ENCODE assay signal across 14 cellular contexts in genomic region chr7:118245267-118246040, GRCh38. TPM values are rescaled to one million over a fixed set of nuclear protein-coding genes. Genes with fewer than 3 reads are reported as not detected.
A peak's percentile ranks its signal among the peaks of the same experiment; 100 is the strongest.
DNase-seq lines count a peak whose midpoint lies in the region; ATAC-seq and TF ChIP-seq lines count a peak whose summit lies in the region.
"Had no signal": no experiment of that assay in that cellular context is flagged by ENCODE, and none has a peak within 500 bp of the region (broad histone marks: within the 10 kb centered on the region; RNA-seq: fewer than 3 reads in every experiment).

No MANE protein-coding gene starts in this region.

- peak; percentile 37 for ATAC-seq in activated CD8-positive, alpha-beta T cell treated with anti-CD3 and anti-CD28 coated beads for 36 hours
- no peak for ATAC-seq in activated CD8-positive, alpha-beta T cell treated with anti-CD3 and anti-CD28 coated beads, Interleukin-2, amount 10 ng/mL, durations not matched to agents 7 days and 5 days
- ATAC-seq in HG02840 (IDR thresholded peaks at IDR 0.05; ENCODE audit: low FRiP score, unreplicated experiment): peak; percentile 74
- ATAC-seq: A549 had no signal

- H3K4me1 Mint-ChIP-seq in activated CD8-positive, alpha-beta T cell treated with anti-CD3 and anti-CD28 coated beads for 36 hours (ENCODE audit: low read depth): no peaks in the 10 kb centered on the region
- H3K4me1 Mint-ChIP-seq in activated CD8-positive, alpha-beta T cell treated with anti-CD3 and anti-CD28 coated beads, Interleukin-2, amount 10 ng/mL, durations not matched to agents 7 days and 5 days (ENCODE audit: low read depth): no peaks in the 10 kb centered on the region

- intact Hi-C loops in activated CD8-positive, alpha-beta T cell treated with anti-CD3 and anti-CD28 coated beads for 36 hours (cut with micrococcal nuclease): no loop called here

- CTCF ChIA-PET in activated CD8-positive, alpha-beta T cell treated with anti-CD3 and anti-CD28 coated beads for 36 hours (lab: Charles Lee): no interaction called here
- CTCF ChIA-PET in activated CD8-positive, alpha-beta T cell treated with anti-CD3 and anti-CD28 coated beads, Interleukin-2, amount 10 ng/mL, durations not matched to agents 7 days and 5 days (lab: Charles Lee): no interaction called here

- H3K4me3 Mint-ChIP-seq in activated CD8-positive, alpha-beta T cell treated with anti-CD3 and anti-CD28 coated beads for 36 hours: no peak overlapping the region
- H3K4me3 Mint-ChIP-seq in activated CD8-positive, alpha-beta T cell treated with anti-CD3 and anti-CD28 coated beads, Interleukin-2, amount 10 ng/mL, durations not matched to agents 7 days and 5 days: no peak overlapping the region

- DNase-seq in activated CD8-positive, alpha-beta T cell treated with anti-CD3 and anti-CD28 coated beads for 36 hours: no peak
- no peak for DNase-seq in activated CD8-positive, alpha-beta T cell treated with anti-CD3 and anti-CD28 coated beads, Interleukin-2, amount 10 ng/mL, durations not matched to agents 7 days and 5 days
- peak; percentile 2 for DNase-seq in LHCN-M2 (ENCODE audit: low read depth)
- DNase-seq in smooth muscle cell of the brain vasculature (ENCODE audit: low read depth, low spot score): peak; percentile 24
- no peak for DNase-seq in NCI-H2029 treated with DMSO at 0.1 percent for 48 hours (lab: John Stamatoyannopoulos, UW)
- no peak for DNase-seq in NCI-H82 treated with DMSO at 0.1 percent for 48 hours (lab: John Stamatoyannopoulos, UW; ENCODE audit: unreplicated experiment)
- DNase-seq in GM10266 (ENCODE audit: extremely low spot score): no peak
- DNase-seq: activated CD4-positive, alpha-beta T cell treated with anti-CD3 and anti-CD28 coated beads for 4 hours; H7; MM.1S; uterus had no signal

- H3K9me3 Mint-ChIP-seq in activated CD8-positive, alpha-beta T cell treated with anti-CD3 and anti-CD28 coated beads for 36 hours: no peaks in the 10 kb centered on the region
- H3K9me3 Mint-ChIP-seq in activated CD8-positive, alpha-beta T cell treated with anti-CD3 and anti-CD28 coated beads, Interleukin-2, amount 10 ng/mL, durations not matched to agents 7 days and 5 days (ENCODE audit: insufficient read depth): no peaks in the 10 kb centered on the region

- H3K27me3 Mint-ChIP-seq in activated CD8-positive, alpha-beta T cell treated with anti-CD3 and anti-CD28 coated beads for 36 hours: no peaks in the 10 kb centered on the region
- H3K27me3 Mint-ChIP-seq in activated CD8-positive, alpha-beta T cell treated with anti-CD3 and anti-CD28 coated beads, Interleukin-2, amount 10 ng/mL, durations not matched to agents 7 days and 5 days (ENCODE audit: low read depth): peaks cover 6% of the 10 kb centered on the region

- H3K27ac Mint-ChIP-seq in activated CD8-positive, alpha-beta T cell treated with anti-CD3 and anti-CD28 coated beads for 36 hours: no peak overlapping the region
- no peak overlapping the region for H3K27ac Mint-ChIP-seq in activated CD8-positive, alpha-beta T cell treated with anti-CD3 and anti-CD28 coated beads, Interleukin-2, amount 10 ng/mL, durations not matched to agents 7 days and 5 days

- POLR2A ChIA-PET in activated CD8-positive, alpha-beta T cell treated with anti-CD3 and anti-CD28 coated beads for 36 hours (lab: Charles Lee): no interaction called here
- POLR2A ChIA-PET in activated CD8-positive, alpha-beta T cell treated with anti-CD3 and anti-CD28 coated beads, Interleukin-2, amount 10 ng/mL, durations not matched to agents 7 days and 5 days (lab: Charles Lee): no interaction called here

- TF ChIP-seq CTCF in activated CD8-positive, alpha-beta T cell treated with anti-CD3 and anti-CD28 coated beads for 36 hours (IDR thresholded peaks at IDR 0.05): no peak
- TF ChIP-seq CTCF in GM10266 (IDR thresholded peaks at IDR 0.05; ENCODE audit: control insufficient read depth, insufficient read depth, low read depth, missing control alignments): no peak

- no peaks in the 10 kb centered on the region for H3K36me3 Mint-ChIP-seq in activated CD8-positive, alpha-beta T cell treated with anti-CD3 and anti-CD28 coated beads for 36 hours (ENCODE audit: low read depth)
- no peaks in the 10 kb centered on the region for H3K36me3 Mint-ChIP-seq in activated CD8-positive, alpha-beta T cell treated with anti-CD3 and anti-CD28 coated beads, Interleukin-2, amount 10 ng/mL, durations not matched to agents 7 days and 5 days (ENCODE audit: low read depth)

RNA-seq across cellular contexts. Expression of gene ANKRD7, which starts 20.9 kb away (rescaled TPM):
- total RNA-seq in activated CD8-positive, alpha-beta T cell treated with anti-CD3 and anti-CD28 coated beads for 36 hours: 1 to 10 TPM; 1.2 to 1.4 TPM
- total RNA-seq in activated CD8-positive, alpha-beta T cell treated with anti-CD3 and anti-CD28 coated beads, Interleukin-2, amount 10 ng/mL, durations not matched to agents 7 days and 5 days: under 1 TPM; 0.47 to 0.66 TPM
- 1.5 and 3.6 TPM in 2 replicates for total RNA-seq in LHCN-M2 (2014; rRNA removed)
- 0.69 TPM for polyA plus RNA-seq in LHCN-M2 (2012)
- total RNA-seq: H7, osteocyte had no signal

Comparison
In these comparisons a context has a peak if more than half of its experiments do, and no peak if none do; other contexts are left out.
1. DNase-seq: peak in LHCN-M2 (single experiment) and smooth muscle cell of the brain vasculature (single experiment); none in activated CD8-positive, alpha-beta T cell treated with anti-CD3 and anti-CD28 coated beads for 36 hours (single experiment), activated CD8-positive, alpha-beta T cell treated with anti-CD3 and anti-CD28 coated beads, Interleukin-2, amount 10 ng/mL, durations not matched to agents 7 days and 5 days (single experiment), NCI-H2029 treated with DMSO at 0.1 percent for 48 hours (single experiment), NCI-H82 treated with DMSO at 0.1 percent for 48 hours (single experiment) and GM10266 (single experiment).